Comparison of ENCODE assay signal across 21 cellular contexts in the genomic region with DNA sequence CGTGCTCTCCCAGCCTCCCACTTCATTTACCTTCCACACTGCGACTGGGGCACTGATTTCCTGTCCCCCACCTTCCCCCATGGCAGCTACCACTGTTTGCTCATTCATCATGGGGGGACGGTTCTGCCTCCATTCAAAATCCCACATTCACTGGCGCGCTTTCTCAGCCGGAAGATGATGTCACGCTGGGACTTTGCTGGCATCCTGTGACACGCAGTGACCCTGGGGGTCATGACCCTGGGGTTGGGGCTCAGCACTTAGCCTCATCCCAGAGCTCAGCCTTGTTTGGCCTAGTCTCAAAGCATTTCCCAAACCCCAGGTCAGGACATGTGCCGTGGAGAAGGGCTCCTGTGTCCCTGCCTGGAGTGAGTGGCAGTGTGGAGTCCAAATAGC.
"Had no signal": no experiment of that assay in that cellular context is flagged by ENCODE, and none has a peak within 500 bp of the region (broad histone marks: within the 10 kb centered on the region; RNA-seq: fewer than 3 reads in every experiment).

No MANE protein-coding gene starts in this region.

- FAIRE-seq: endothelial cell of umbilical vein, frontal cortex, islet of Langerhans, urothelium cell line had no signal

- H3K4me3 Mint-ChIP-seq: endodermal cell; naive thymus-derived CD4-positive, alpha-beta T cell; type B pancreatic cell had no signal

- H3K27me3 Mint-ChIP-seq: naive thymus-derived CD4-positive, alpha-beta T cell had no signal

- H3K27ac ChIP-seq: colonic mucosa, heart right ventricle, neutrophil, spleen had no signal

- H3K9me3 Mint-ChIP-seq: endodermal cell, type B pancreatic cell had no signal

- ATAC-seq: heart right ventricle; left lobe of liver; naive thymus-derived CD4-positive, alpha-beta T cell; sciatic nerve had no signal

- H3K4me3 ChIP-seq: colonic mucosa, heart right ventricle, spleen had no signal

- H3K9me3 ChIP-seq: colonic mucosa, heart right ventricle, neutrophil, spleen had no signal

- H3K27me3 ChIP-seq: colonic mucosa, heart right ventricle, neutrophil, spleen had no signal

- H3K4me1 ChIP-seq: colonic mucosa, heart right ventricle had no signal

- H3K27ac Mint-ChIP-seq: endodermal cell, type B pancreatic cell had no signal

- H3K36me3 Mint-ChIP-seq: type B pancreatic cell had no signal

- H3K36me3 ChIP-seq: colonic mucosa had no signal

- H3K4me1 Mint-ChIP-seq: endodermal cell had no signal

- DNase-seq: colonic mucosa; effector CD4-positive, alpha-beta T cell; endodermal cell; heart right ventricle; hypothalamus; kidney glomerular epithelial cell; mammary epithelial cell; naive thymus-derived CD4-positive, alpha-beta T cell; spleen; stimulated activated CD4-positive, alpha-beta T cell treated with anti-CD3 and anti-CD28 coated beads, Interleukin-15, amount 100 ng/mL, for 24 hours; stimulated activated CD4-positive, alpha-beta T cell treated with anti-CD3 and anti-CD28 coated beads, Interleukin-2, amount 100 ng/mL, for 24 hours; stimulated activated CD4-positive, alpha-beta T cell treated with anti-CD3 and anti-CD28 coated beads, Interleukin-4, amount 100 ng/mL, for 4 hours; stimulated activated naive CD4-positive, alpha-beta T cell treated with Interleukin-2 at 50 U/mL for 16 hours had no signal
